8 cellular contexts compared by ENCODE assay signal in the genomic region with DNA sequence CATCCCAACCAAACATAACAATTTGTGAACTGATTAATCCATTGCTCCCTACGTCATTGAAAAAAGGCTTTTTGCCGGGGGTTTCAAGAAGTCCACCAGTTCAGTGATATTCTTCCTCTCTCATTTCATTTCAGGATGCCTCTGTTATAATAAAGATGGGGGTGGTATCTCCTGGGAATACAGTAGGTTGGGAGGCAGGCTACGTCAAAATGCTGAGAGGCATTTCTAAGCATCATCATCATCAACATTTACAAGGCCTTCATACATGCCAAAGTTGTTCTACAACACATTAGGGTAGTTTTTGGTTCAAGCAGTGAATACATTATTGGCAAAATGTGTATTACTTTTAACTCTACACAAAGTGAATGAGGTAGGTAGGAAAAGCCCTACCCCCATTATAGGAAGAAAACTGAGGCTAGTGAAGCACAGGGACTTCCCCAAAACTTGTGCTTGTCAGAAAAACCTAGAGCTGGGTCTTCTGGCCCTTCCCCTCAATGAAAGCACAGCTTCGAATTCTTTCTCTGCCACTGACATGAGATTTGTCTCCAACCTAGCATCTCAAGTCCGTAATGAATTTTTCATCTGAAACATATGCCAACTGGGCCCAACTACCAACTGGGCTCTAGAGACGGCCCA. TPM values are rescaled to one million over a fixed set of nuclear protein-coding genes. Genes with fewer than 3 reads are reported as not detected.
DNase-seq lines count a peak whose midpoint lies in the region; ATAC-seq and TF ChIP-seq lines count a peak whose summit lies in the region.

No MANE protein-coding gene starts in this region.

- 39 to 40% methylated on average over 6 of the region's 6 CpGs for WGBS in lung, 2 donors

- DNase-seq in right atrium auricular region (ENCODE audit: low spot score): no peak
- DNase-seq in left ventricle myocardium superior: no peak
- no peak for DNase-seq in adipocyte (ENCODE audit: low read depth)
- DNase-seq in lung (ENCODE audit: low spot score): no peak
- no peak for DNase-seq in SK-N-DZ (ENCODE audit: low spot score)
- DNase-seq in NK-92 (lab: John Stamatoyannopoulos, UW; ENCODE audit: unreplicated experiment): no peak

- H3K9me3 ChIP-seq in right atrium auricular region: no peaks in the 10 kb centered on the region
- H3K9me3 ChIP-seq in adipocyte (ENCODE audit: control insufficient read depth, low read length): no peaks in the 10 kb centered on the region
- H3K9me3 ChIP-seq in lung (ENCODE audit: control insufficient read depth in 2 of 2, insufficient read depth in 1 of 2, low read length in 1 of 2): no peaks in the 10 kb centered on the region

- ATAC-seq in left ventricle myocardium superior (no peak), HG03196 (IDR thresholded peaks at IDR 0.05; ENCODE audit: unreplicated experiment) (peak; percentile 13), lung (ENCODE audit: insufficient read depth, low FRiP score) (no peak), HG03565 (IDR thresholded peaks at IDR 0.05; ENCODE audit: unreplicated experiment) (no peak)

- H3K36me3 ChIP-seq in right atrium auricular region (peaks cover 26% of the 10 kb centered on the region), adipocyte (ENCODE audit: control insufficient read depth, insufficient read depth, low read length, severe bottlenecking) (peaks cover 17% of the 10 kb centered on the region), lung (ENCODE audit: control insufficient read depth in 2 of 2, insufficient read depth in 2 of 2, low read length in 2 of 2) (peaks cover 0 to 1% of the 10 kb centered on the region in 2 donors)

- peak overlapping the region; percentile 70 to 84 for H3K4me3 ChIP-seq in right atrium auricular region
- H3K4me3 ChIP-seq in adipocyte (ENCODE audit: low read length): peak overlapping the region; percentile 95
- H3K4me3 ChIP-seq in lung: peak overlapping the region; percentile 78

- H3K9ac ChIP-seq in adipocyte (ENCODE audit: low read length): peak overlapping the region; percentile 97

- TF ChIP-seq CTCF in right atrium auricular region (IDR thresholded peaks at IDR 0.05) (no peak), lung (IDR thresholded peaks at IDR 0.05; ENCODE audit: control extremely low read depth, extremely low read depth) (no peak)

- H3K4me1 ChIP-seq in right atrium auricular region (peaks cover 0 to 40% of the 10 kb centered on the region in 2 donors), adipocyte (ENCODE audit: control insufficient read depth, insufficient read depth, low read length) (peaks cover 10% of the 10 kb centered on the region), lung (ENCODE audit: control insufficient read depth in 2 of 2, insufficient read depth in 2 of 2, low read length in 2 of 2) (peaks cover 3 to 5% of the 10 kb centered on the region in 2 donors)

- H3K27ac ChIP-seq in right atrium auricular region (peak overlapping the region; percentile 87 to 96), lung (ENCODE audit: low read depth in 1 of 2, low read length in 1 of 2) (peak overlapping the region; percentile 96 to 97)

- H3K27me3 ChIP-seq in right atrium auricular region (no peaks in the 10 kb centered on the region), adipocyte (replicated peaks; ENCODE audit: control insufficient read depth, insufficient read depth, low read length) (no peaks in the 10 kb centered on the region), lung (ENCODE audit: control insufficient read depth, insufficient read depth) (no peaks in the 10 kb centered on the region)

- intact Hi-C loops in left ventricle myocardium superior (cut with micrococcal nuclease): no loop called here

RNA-seq across cellular contexts. Expression of gene OSR1, which starts 11.3 kb away (rescaled TPM):
- 10 to 100 TPM; 12.5 to 55.7 TPM for total RNA-seq in right atrium auricular region
- 8.0 TPM for total RNA-seq in left ventricle myocardium superior
- total RNA-seq in lung: 10 to 100 TPM; 21.3 to 36.2 TPM
- 10 to 100 TPM in 1 of 2 donors, 1 to 10 TPM in 1; 8.6 to 23.3 TPM for polyA plus RNA-seq in lung
- not detected in 2 replicates for polyA plus RNA-seq in SK-N-DZ (2014; cell fraction: cytosol; rRNA removed)
- not detected in 2 replicates for polyA plus RNA-seq in SK-N-DZ (2014; cell fraction: nucleus; rRNA removed)
